ENCODE assay signal across 6 cellular contexts in genomic region chr9:137286980-137287383, GRCh38. TPM values are rescaled to one million over a fixed set of nuclear protein-coding genes. Genes with fewer than 3 reads are reported as not detected.
DNase-seq lines count a peak whose midpoint lies in the region; ATAC-seq lines count a peak whose summit lies in the region.

No MANE protein-coding gene starts in this region.

- CTCF ChIA-PET in activated CD4-positive, alpha-beta T cell treated with anti-CD3 and anti-CD28 coated beads, Interleukin-2, amount 10 ng/mL, durations not matched to agents 7 days and 5 days (lab: Charles Lee) = interaction anchor here (0.5 to 1.9 kb wide), 12 partner anchors 9 to 261 kb away, joined by 3 to 6 read pairs (median 4); partner anchors contain the start of genes EXD3, NOXA1, NRARP and TOR4A

- intact Hi-C loops in right cardiac atrium (cut with DNase I) = no loop called here

- H3K27me3 ChIP-seq in SJCRH30 (no peaks in the 10 kb centered on the region), right cardiac atrium (ENCODE audit: control insufficient read depth, insufficient read depth) (no peaks in the 10 kb centered on the region)

- no peak overlapping the region for H3K27ac Mint-ChIP-seq in activated CD4-positive, alpha-beta T cell treated with anti-CD3 and anti-CD28 coated beads, Interleukin-2, amount 10 ng/mL, durations not matched to agents 7 days and 5 days

- H3K4me3 ChIP-seq in SJCRH30 (no peak overlapping the region), right cardiac atrium (ENCODE audit: low read length) (no peak overlapping the region)

- H3K27ac ChIP-seq in SJCRH30 (no peak overlapping the region), right cardiac atrium (ENCODE audit: low read length) (no peak overlapping the region)

- peaks cover 3% of the 10 kb centered on the region for H3K4me1 Mint-ChIP-seq in activated CD4-positive, alpha-beta T cell treated with anti-CD3 and anti-CD28 coated beads, Interleukin-2, amount 10 ng/mL, durations not matched to agents 7 days and 5 days

- ATAC-seq in right cardiac atrium (peak; percentile 90 to 91), HG03175 (IDR thresholded peaks at IDR 0.05; ENCODE audit: unreplicated experiment) (no peak)

- H3K9me3 ChIP-seq in SJCRH30 (replicated peaks) (no peaks in the 10 kb centered on the region), right cardiac atrium (ENCODE audit: control insufficient read depth, low read length) (no peaks in the 10 kb centered on the region)

- POLR2A ChIA-PET in activated CD4-positive, alpha-beta T cell treated with anti-CD3 and anti-CD28 coated beads, Interleukin-2, amount 10 ng/mL, durations not matched to agents 7 days and 5 days (lab: Charles Lee) = interaction anchor here (0.7 kb wide), 1 partner anchor 586 kb away, joined by 3 read pairs; no protein-coding TSS in a partner anchor

- WGBS in right cardiac atrium = 52% methylated on average over 14 of the region's 14 CpGs

- H3K27me3 Mint-ChIP-seq in activated CD4-positive, alpha-beta T cell treated with anti-CD3 and anti-CD28 coated beads, Interleukin-2, amount 10 ng/mL, durations not matched to agents 7 days and 5 days = peaks cover 10% of the 10 kb centered on the region

- peak; percentile 37 for DNase-seq in activated CD4-positive, alpha-beta T cell treated with anti-CD3 and anti-CD28 coated beads, Interleukin-2, amount 10 ng/mL, durations not matched to agents 7 days and 5 days
- no peak for DNase-seq in activated CD4-positive, alpha-beta T cell treated with anti-CD3 and anti-CD28 coated beads, Interleukin-2, amount 50 U/mL, for 4 hours
- DNase-seq in SJCRH30 = peak; percentile 70 to 83
- DNase-seq in right cardiac atrium = peak; percentile 52 to 74 (median 66)
- no peak for DNase-seq in middle frontal gyrus (ENCODE audit: extremely low spot score, low spot score)

- no peak overlapping the region for H3K4me3 Mint-ChIP-seq in activated CD4-positive, alpha-beta T cell treated with anti-CD3 and anti-CD28 coated beads, Interleukin-2, amount 10 ng/mL, durations not matched to agents 7 days and 5 days

- no peaks in the 10 kb centered on the region for H3K36me3 ChIP-seq in SJCRH30

- H3K9me3 Mint-ChIP-seq in activated CD4-positive, alpha-beta T cell treated with anti-CD3 and anti-CD28 coated beads, Interleukin-2, amount 10 ng/mL, durations not matched to agents 7 days and 5 days = no peaks in the 10 kb centered on the region

- peaks cover 6% of the 10 kb centered on the region for H3K4me1 ChIP-seq in SJCRH30
- no peaks in the 10 kb centered on the region for H3K4me1 ChIP-seq in right cardiac atrium (ENCODE audit: control insufficient read depth, insufficient read depth, low read length)

- no peaks in the 10 kb centered on the region for H3K36me3 Mint-ChIP-seq in activated CD4-positive, alpha-beta T cell treated with anti-CD3 and anti-CD28 coated beads, Interleukin-2, amount 10 ng/mL, durations not matched to agents 7 days and 5 days (ENCODE audit: low read depth)

RNA-seq across cellular contexts. Expression of gene TOR4A, which starts 9.5 kb away (rescaled TPM):
- total RNA-seq in activated CD4-positive, alpha-beta T cell treated with anti-CD3 and anti-CD28 coated beads, Interleukin-2, amount 10 ng/mL, durations not matched to agents 7 days and 5 days = 1 to 10 TPM; 6.0 to 7.1 TPM
- total RNA-seq in SJCRH30 (2014; rRNA removed; shearing (Covaris generic)) = 4.0 and 4.4 TPM in 2 replicates
- total RNA-seq in right cardiac atrium = 10 to 100 TPM; 10.9 to 17.2 (median 13.1) TPM
- 6.2 TPM for polyA plus RNA-seq in right cardiac atrium

RNA-seq across cellular contexts. Expression of gene NRARP, which starts 15.1 kb away (rescaled TPM):
- under 1 TPM; 0.32 to 0.44 TPM for total RNA-seq in activated CD4-positive, alpha-beta T cell treated with anti-CD3 and anti-CD28 coated beads, Interleukin-2, amount 10 ng/mL, durations not matched to agents 7 days and 5 days
- total RNA-seq in SJCRH30 (2014; rRNA removed; shearing (Covaris generic)) = 0.89 and 1.0 TPM in 2 replicates
- total RNA-seq in right cardiac atrium = 10 to 100 TPM in 1 of 4 donors, 1 to 10 TPM in 3; 4.5 to 14.5 (median 7.9) TPM
- 4.2 TPM for polyA plus RNA-seq in right cardiac atrium

RNA-seq across cellular contexts. Expression of gene NELFB, which starts 31.9 kb away (rescaled TPM):
- 10 to 100 TPM; 54.1 to 66.6 TPM for total RNA-seq in activated CD4-positive, alpha-beta T cell treated with anti-CD3 and anti-CD28 coated beads, Interleukin-2, amount 10 ng/mL, durations not matched to agents 7 days and 5 days
- total RNA-seq in SJCRH30 (2014; rRNA removed; shearing (Covaris generic)) = 65.5 and 66.8 TPM in 2 replicates
- total RNA-seq in right cardiac atrium = 10 to 100 TPM; 34.8 to 38.6 (median 37.1) TPM
- polyA plus RNA-seq in right cardiac atrium = 33.8 TPM

RNA-seq across cellular contexts. Expression of gene STPG3, which starts 35.9 kb away (rescaled TPM):
- not detected for total RNA-seq in activated CD4-positive, alpha-beta T cell treated with anti-CD3 and anti-CD28 coated beads, Interleukin-2, amount 10 ng/mL, durations not matched to agents 7 days and 5 days
- not detected in 2 replicates for total RNA-seq in SJCRH30 (2014; rRNA removed; shearing (Covaris generic))
- under 1 TPM in 3 of 4 donors, not detected in 1; 0.31 to 0.46 (median 0.32) TPM for total RNA-seq in right cardiac atrium
- polyA plus RNA-seq in right cardiac atrium = 0.23 TPM

RNA-seq across cellular contexts. Expression of gene TUBB4B, which starts 45.9 kb away (rescaled TPM):
- 100 to 1,000 TPM; 355 to 382 TPM for total RNA-seq in activated CD4-positive, alpha-beta T cell treated with anti-CD3 and anti-CD28 coated beads, Interleukin-2, amount 10 ng/mL, durations not matched to agents 7 days and 5 days
- total RNA-seq in SJCRH30 (2014; rRNA removed; shearing (Covaris generic)) = 528 and 565 TPM in 2 replicates
- total RNA-seq in right cardiac atrium = 100 to 1,000 TPM; 203 to 461 (median 332) TPM
- polyA plus RNA-seq in right cardiac atrium = 591 TPM

Comparison
In these comparisons a context has a peak if more than half of its experiments do, and no peak if none do; other contexts are left out.
1. DNase-seq: peak in activated CD4-positive, alpha-beta T cell treated with anti-CD3 and anti-CD28 coated beads, Interleukin-2, amount 10 ng/mL, durations not matched to agents 7 days and 5 days (single experiment), SJCRH30 (2 of 2) and right cardiac atrium (3 of 3); none in activated CD4-positive, alpha-beta T cell treated with anti-CD3 and anti-CD28 coated beads, Interleukin-2, amount 50 U/mL, for 4 hours (0 of 2) and middle frontal gyrus (single experiment).